In the genomic region with DNA sequence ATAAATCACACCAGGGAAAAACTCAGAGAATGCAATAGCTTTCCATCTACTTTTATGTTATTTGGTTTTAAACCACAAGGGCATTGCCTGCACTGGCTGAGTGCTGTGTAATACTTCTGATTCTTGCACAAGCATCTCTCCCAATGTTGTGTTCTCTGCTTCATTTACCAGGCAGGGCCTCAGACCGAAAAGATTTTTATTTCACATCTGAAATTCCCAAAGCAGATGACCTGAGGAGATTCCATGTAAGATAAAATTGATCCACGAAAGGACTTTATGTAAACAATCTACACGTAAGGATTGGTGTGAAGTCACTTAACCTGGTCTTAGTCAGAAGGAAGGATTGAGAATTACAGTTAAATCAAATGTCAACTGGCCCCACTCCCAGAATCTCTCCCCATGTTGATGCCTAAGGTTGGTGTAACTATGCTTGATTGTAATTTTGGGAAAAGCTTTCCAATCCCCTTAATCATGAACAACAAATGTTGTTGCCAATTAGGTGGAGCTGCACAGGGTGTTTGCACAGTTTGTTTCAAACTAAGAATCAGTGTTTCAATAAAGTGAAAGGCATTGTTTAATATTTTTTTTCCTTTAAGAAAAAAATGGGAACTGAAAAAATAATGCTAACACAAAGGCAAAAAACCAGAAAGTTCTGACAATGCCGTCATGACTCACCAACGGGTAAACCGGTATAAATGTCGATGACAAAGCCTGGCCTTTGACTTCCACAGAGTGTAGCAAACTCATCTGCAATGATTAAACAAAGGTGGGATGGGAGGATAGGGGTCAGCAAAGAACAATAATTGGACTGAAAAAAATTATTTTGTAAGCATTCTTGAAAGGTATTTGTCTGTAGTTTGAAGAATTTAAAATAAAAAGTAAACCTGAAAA, we compare ENCODE assay signal across 13 cellular contexts.
DNase-seq lines count a peak whose midpoint lies in the region; ATAC-seq and TF ChIP-seq lines count a peak whose summit lies in the region.
"Had no signal": no experiment of that assay in that cellular context is flagged by ENCODE, and none has a peak within 500 bp of the region (broad histone marks: within the 10 kb centered on the region; RNA-seq: fewer than 3 reads in every experiment).

No MANE protein-coding gene starts in this region.

- peaks cover 15% of the 10 kb centered on the region for H3K9me1 ChIP-seq in IMR-90 (ENCODE audit: insufficient read depth, low read length)

- H3K9me3 ChIP-seq in IMR-90 (ENCODE audit: control insufficient read depth, insufficient read depth, low read length): no peaks in the 10 kb centered on the region

- peak overlapping the region; percentile 57; the same call in 1 of the 2 replicates for H3K4ac ChIP-seq in IMR-90 (ENCODE audit: low read depth, low read length)

- H3K4me1 Mint-ChIP-seq in natural killer cell treated with Interleukin-12 subunit alpha and Interleukin-12 subunit beta and Interleukin-15 and Interleukin-18, amount 100 ng/mL, for 72 hours (ENCODE audit: low read depth in 2 of 2): no peaks in the 10 kb centered on the region
- H3K4me1 Mint-ChIP-seq: activated naive CD8-positive, alpha-beta T cell treated with anti-CD3 and anti-CD28 coated beads, Interleukin-2, amount 10 ng/mL, durations not matched to agents 7 days and 5 days; CD4-positive, alpha-beta memory T cell; immature natural killer cell had no signal

- no peak for TF ChIP-seq RAD21 in IMR-90 (IDR thresholded peaks at IDR 0.05; ENCODE audit: low read length)

- no peak for TF ChIP-seq POLR2A in IMR-90 (IDR thresholded peaks at IDR 0.05; ENCODE audit: low read depth, low read length)

- WGBS in IMR-90 (ENCODE audit: extremely low coverage in 2 of 2, insufficient read length in 1 of 2), 2 experiments: 57% methylated on average over 4 of the region's 7 CpGs; no CpG with 5 or more reads in 1 of the 2 experiments

- H3K36me3 ChIP-seq in IMR-90 (ENCODE audit: control insufficient read depth, insufficient read depth, low read length): peaks cover 52% of the 10 kb centered on the region

- H3K56ac ChIP-seq in IMR-90 (ENCODE audit: extremely low read depth, insufficient read depth, low read length): peak overlapping the region; percentile 45; the same call in 1 of the 2 replicates

- H2AFZ ChIP-seq in IMR-90 (replicated peaks; ENCODE audit: low read length, poor library complexity): no peak overlapping the region

- H2BK15ac ChIP-seq in IMR-90 (ENCODE audit: low read depth, low read length): no peak overlapping the region; the same call in 2 of the 3 replicates

- H3K18ac ChIP-seq in IMR-90 (ENCODE audit: low read depth, low read length): peak overlapping the region; percentile 51; the same call in 1 of the 2 replicates

- no peak overlapping the region for H3K4me3 ChIP-seq in IMR-90 (ENCODE audit: insufficient read depth, low read depth, low read length)
- no peak overlapping the region for H3K4me3 ChIP-seq in choroid plexus epithelial cell (ENCODE audit: low read depth, low read length)

- H3K4me2 ChIP-seq in IMR-90 (ENCODE audit: low read depth, low read length): peak overlapping the region; percentile 3; the same call in 1 of the 2 replicates

- ATAC-seq in IMR-90 (ENCODE audit: low read depth) (peak; percentile 56), omental fat pad (ENCODE audit: low FRiP score) (peak; percentile 41), HG03469 (IDR thresholded peaks at IDR 0.05; ENCODE audit: unreplicated experiment) (no peak), GM21825 (IDR thresholded peaks at IDR 0.05; ENCODE audit: unreplicated experiment) (no peak)
- no peak for ATAC-seq in natural killer cell treated with Interleukin-12 subunit alpha and Interleukin-12 subunit beta and Interleukin-15 and Interleukin-18, amount 100 ng/mL, for 72 hours
- ATAC-seq: activated CD8-positive, alpha-beta T cell treated with anti-CD3 and anti-CD28 coated beads for 36 hours had no signal

- BruUV-seq in IMR-90 (replicated peaks; lab: Mats Ljungman, UMichigan): no TSS peak

- H2AK9ac ChIP-seq in IMR-90 (replicated peaks; ENCODE audit: low read depth, low read length, poor library complexity): no peak overlapping the region

- H3K36me3 Mint-ChIP-seq in natural killer cell treated with Interleukin-12 subunit alpha and Interleukin-12 subunit beta and Interleukin-15 and Interleukin-18, amount 100 ng/mL, for 72 hours: no peaks in the 10 kb centered on the region
- H3K36me3 Mint-ChIP-seq: activated naive CD8-positive, alpha-beta T cell treated with anti-CD3 and anti-CD28 coated beads, Interleukin-2, amount 10 ng/mL, durations not matched to agents 7 days and 5 days; CD4-positive, alpha-beta memory T cell; immature natural killer cell had no signal

- peak; percentile 89 for DNase-seq in AG09319 (ENCODE audit: extremely low read depth, low read depth)
- peak; percentile 79 for DNase-seq in IMR-90
- peak; percentile 91 for DNase-seq in choroid plexus epithelial cell (ENCODE audit: low read depth)
- no peak for DNase-seq in omental fat pad (ENCODE audit: low spot score)
- no peak for DNase-seq in natural killer cell treated with Interleukin-12 subunit alpha and Interleukin-12 subunit beta and Interleukin-15 and Interleukin-18, amount 100 ng/mL, for 72 hours (ENCODE audit: low spot score)
- DNase-seq in effector CD8-positive, alpha-beta T cell (lab: John Stamatoyannopoulos, UW): no peak
- DNase-seq: activated CD8-positive, alpha-beta T cell treated with anti-CD3 and anti-CD28 coated beads for 36 hours; activated naive CD8-positive, alpha-beta T cell treated with anti-CD3 and anti-CD28 coated beads, Interleukin-2, amount 10 ng/mL, durations not matched to agents 7 days and 5 days; CD4-positive, alpha-beta memory T cell; GOT3; immature natural killer cell had no signal

- H3K9ac ChIP-seq in IMR-90 (ENCODE audit: low read depth, low read length): no peak overlapping the region

- peak overlapping the region; percentile 63; the same call in 1 of the 2 replicates for H3K23ac ChIP-seq in IMR-90 (ENCODE audit: low read depth, low read length)

- dilution Hi-C loops in IMR-90 (cut with HindIII; ENCODE audit: low sequenced_read_pairs, unreplicated experiment): no loop called here

- H4K8ac ChIP-seq in IMR-90 (ENCODE audit: low read depth in 2 of 2, low read length in 2 of 2): peak overlapping the region in 1 of 2 experiments; percentile 66; a peak in 1 of 4 replicates

- H3K9me3 Mint-ChIP-seq in natural killer cell treated with Interleukin-12 subunit alpha and Interleukin-12 subunit beta and Interleukin-15 and Interleukin-18, amount 100 ng/mL, for 72 hours: no peaks in the 10 kb centered on the region
- H3K9me3 Mint-ChIP-seq: activated CD8-positive, alpha-beta T cell treated with anti-CD3 and anti-CD28 coated beads for 36 hours; activated naive CD8-positive, alpha-beta T cell treated with anti-CD3 and anti-CD28 coated beads, Interleukin-2, amount 10 ng/mL, durations not matched to agents 7 days and 5 days; CD4-positive, alpha-beta memory T cell; immature natural killer cell had no signal

- in situ Hi-C loops in IMR-90 (cut with MboI; ENCODE audit: low sequenced_read_pairs): no loop called here

- TF ChIP-seq CTCF in AG09319 (IDR thresholded peaks at IDR 0.05; ENCODE audit: low read depth, low read length) (no peak), IMR-90 (conservative IDR thresholded peaks at IDR 0.05; ENCODE audit: low read depth, low read length) (peak; percentile 9; the same call in 1 of the 2 replicates), choroid plexus epithelial cell (conservative IDR thresholded peaks at IDR 0.05; ENCODE audit: low read depth, low read length) (peak; percentile 35), omental fat pad (IDR thresholded peaks at IDR 0.05) (no peak)

- H3K4me1 ChIP-seq in IMR-90 (ENCODE audit: control insufficient read depth, insufficient read depth, low read length): peaks cover 12% of the 10 kb centered on the region

- H3K27ac ChIP-seq in IMR-90 (ENCODE audit: insufficient read depth, low read length): peak overlapping the region; percentile 67; the same call in 1 of the 2 replicates

- H4K91ac ChIP-seq in IMR-90 (ENCODE audit: insufficient read depth, low read depth, low read length): peak overlapping the region; percentile 49; the same call in 1 of the 2 replicates

- no peaks in the 10 kb centered on the region for H4K20me1 ChIP-seq in IMR-90 (ENCODE audit: insufficient read depth, low read length)

- H3K79me1 ChIP-seq in IMR-90 (ENCODE audit: low read depth in 1 of 2, low read length in 2 of 2): peaks cover 8 to 24% of the 10 kb centered on the region in 2 experiments; a peak in 3 of 4 replicates

- H3K27me3 Mint-ChIP-seq in natural killer cell treated with Interleukin-12 subunit alpha and Interleukin-12 subunit beta and Interleukin-15 and Interleukin-18, amount 100 ng/mL, for 72 hours: no peaks in the 10 kb centered on the region
- H3K27me3 Mint-ChIP-seq: activated CD8-positive, alpha-beta T cell treated with anti-CD3 and anti-CD28 coated beads for 36 hours; CD4-positive, alpha-beta memory T cell had no signal

- H2BK120ac ChIP-seq in IMR-90 (ENCODE audit: low read depth, low read length): peak overlapping the region; percentile 79

- intact Hi-C loops in IMR-90 (cut with micrococcal nuclease): no loop called here

- peak overlapping the region; percentile 58 for H2BK20ac ChIP-seq in IMR-90 (ENCODE audit: low read depth, low read length)

- peak overlapping the region; percentile 57; the same call in 1 of the 2 replicates for H3K14ac ChIP-seq in IMR-90 (replicated peaks; ENCODE audit: low read depth, low read length)

- H2BK5ac ChIP-seq in IMR-90 (ENCODE audit: low read depth, low read length, poor library complexity, severe bottlenecking): peak overlapping the region; percentile 89

- H3K4me3 Mint-ChIP-seq in natural killer cell treated with Interleukin-12 subunit alpha and Interleukin-12 subunit beta and Interleukin-15 and Interleukin-18, amount 100 ng/mL, for 72 hours: no peak overlapping the region
- H3K4me3 Mint-ChIP-seq: activated CD8-positive, alpha-beta T cell treated with anti-CD3 and anti-CD28 coated beads for 36 hours; activated naive CD8-positive, alpha-beta T cell treated with anti-CD3 and anti-CD28 coated beads, Interleukin-2, amount 10 ng/mL, durations not matched to agents 7 days and 5 days; CD4-positive, alpha-beta memory T cell; immature natural killer cell had no signal

- CTCF ChIA-PET in IMR-90 (lab: Yijun Ruan, JAX): interaction anchor here (0.5 to 1.6 kb wide), 3 partner anchors 12 to 107 kb away, joined by 3 to 4 read pairs (median 4); no protein-coding TSS in a partner anchor

- no peak overlapping the region for H3K27ac Mint-ChIP-seq in natural killer cell treated with Interleukin-12 subunit alpha and Interleukin-12 subunit beta and Interleukin-15 and Interleukin-18, amount 100 ng/mL, for 72 hours
- H3K27ac Mint-ChIP-seq: activated CD8-positive, alpha-beta T cell treated with anti-CD3 and anti-CD28 coated beads for 36 hours; activated naive CD8-positive, alpha-beta T cell treated with anti-CD3 and anti-CD28 coated beads, Interleukin-2, amount 10 ng/mL, durations not matched to agents 7 days and 5 days; CD4-positive, alpha-beta memory T cell; immature natural killer cell had no signal

- POLR2A ChIA-PET in IMR-90 (lab: Charles Lee; ENCODE audit: unreplicated experiment): no interaction called here

- no peaks in the 10 kb centered on the region for H3K27me3 ChIP-seq in IMR-90 (ENCODE audit: control insufficient read depth, insufficient read depth, low read length)

- peak overlapping the region; percentile 57 for H4K5ac ChIP-seq in IMR-90 (ENCODE audit: low read depth, low read length)

- H2AK5ac ChIP-seq in IMR-90 (ENCODE audit: low read depth, low read length): peak overlapping the region; percentile 60

Comparison
In these comparisons a context has a peak if more than half of its experiments do, and no peak if none do; other contexts are left out.
1. DNase-seq: peak in AG09319 (single experiment), IMR-90 (single experiment) and choroid plexus epithelial cell (single experiment); none in omental fat pad (single experiment), natural killer cell treated with Interleukin-12 subunit alpha and Interleukin-12 subunit beta and Interleukin-15 and Interleukin-18, amount 100 ng/mL, for 72 hours (single experiment) and effector CD8-positive, alpha-beta T cell (single experiment).
2. CTCF ChIP-seq: peak in IMR-90 (single experiment) and choroid plexus epithelial cell (single experiment); none in AG09319 (single experiment) and omental fat pad (0 of 3).
3. ATAC-seq: peak in IMR-90 (single experiment) and omental fat pad (single experiment); none in natural killer cell treated with Interleukin-12 subunit alpha and Interleukin-12 subunit beta and Interleukin-15 and Interleukin-18, amount 100 ng/mL, for 72 hours (0 of 2), HG03469 (single experiment) and GM21825 (single experiment).